ENCODE assay signal across 8 cellular contexts in genomic region chr9:136482793-136483588, GRCh38. TPM values are rescaled to one million over a fixed set of nuclear protein-coding genes. Genes with fewer than 3 reads are reported as not detected.
DNase-seq lines count a peak whose midpoint lies in the region; ATAC-seq, FAIRE-seq and TF ChIP-seq lines count a peak whose summit lies in the region.

Gene SEC16A (minus strand): TSS chr9:136483040. CDS start chr9:136477615, 5,425 bp downstream.

- ATAC-seq in GM19438 (IDR thresholded peaks at IDR 0.05; ENCODE audit: low read depth, unreplicated experiment) (peak; percentile 44), HG03571 (IDR thresholded peaks at IDR 0.05; ENCODE audit: unreplicated experiment) (peak; percentile 51), HepG2 (peak; percentile 43)

- TF ChIP-seq EP300 in HepG2 (IDR thresholded peaks at IDR 0.05; ENCODE audit: low read depth in 2 of 2, low read length in 2 of 2), result 0 out of 4 replicates have a peak, but pooled peaks of 1 of the 2 experiments have one; percentile 15
- TF ChIP-seq EP300 in HepG2 (CRISPR knock-in tag; IDR thresholded peaks at IDR 0.05; ENCODE audit: borderline replicate concordance), result no peak

- peak within 1 kb of the TSS; percentile 97 to 99 (median 99) for H3K27ac Mint-ChIP-seq in CD14-positive monocyte

- H3K27ac ChIP-seq in HepG2 (ENCODE audit: extremely low read length, insufficient read depth, low read length), result peak within 1 kb of the TSS; percentile 100

- BruUV-seq in HepG2 (replicated peaks; lab: Mats Ljungman, UMichigan), result no TSS peak

- TF ChIP-seq CTCF in CD14-positive monocyte (IDR thresholded peaks at IDR 0.05) (no peak), HepG2 (CRISPR knock-in tag; IDR thresholded peaks at IDR 0.05) (no peak)

- H3K9ac ChIP-seq in HepG2 (ENCODE audit: insufficient read depth, low read depth, low read length), result peak within 1 kb of the TSS; percentile 99

- in situ Hi-C loops in HepG2 (cut with HindIII; ENCODE audit: extremely low pct_ligation_motif_present, low pct_unique_long_range_greater_than_20kb), result no loop called here

- POLR2A ChIA-PET in HepG2 (lab: Yijun Ruan, JAX), result interaction anchor here (0.6 to 3.5 kb wide), 2 partner anchors 73 to 143 kb away, joined by 3 to 25 read pairs; no protein-coding TSS in a partner anchor

- H3K4me1 Mint-ChIP-seq in CD14-positive monocyte, result peaks cover 15% of the 10 kb centered on the region

- intact Hi-C loops in CD14-positive monocyte (cut with micrococcal nuclease) (loop anchor here in 1 of 2 donors (2.0 to 10.0 kb wide), 3 partner anchors 118 to 308 kb away; partner anchors contain the start of genes DNLZ and TMEM141), HepG2 (cut with micrococcal nuclease; ENCODE audit: unreplicated experiment) (no loop called here)

- TF ChIP-seq POLR2A in HepG2 (IDR thresholded peaks at IDR 0.05; ENCODE audit: insufficient read depth in 1 of 2, low read depth in 2 of 2, low read length in 2 of 2), result peak in 1 of 2 experiments; percentile 82; a peak in 2 of 4 replicates

- peak; percentile 65 for TF ChIP-seq RAD21 in HepG2 (CRISPR knock-in tag; IDR thresholded peaks at IDR 0.05)

- H3K9me3 ChIP-seq in HepG2 (ENCODE audit: low read length), result no peaks in the 10 kb centered on the region

- H4K20me1 ChIP-seq in HepG2 (ENCODE audit: insufficient read depth, low read length), result peaks cover 40% of the 10 kb centered on the region

- peak within 1 kb of the TSS; percentile 79 to 98 (median 87) for H3K4me3 ChIP-seq in HepG2 (replicated peaks in 1 of 3; ENCODE audit: insufficient read depth in 1 of 3, low read depth in 2 of 3, low read length in 3 of 3)

- DNase-seq in CD14-positive monocyte (ENCODE audit: low spot score) (peak; percentile 100), NCI-H774 (lab: John Stamatoyannopoulos, UW) (peak; percentile 99), dermis blood vessel endothelial cell (peak; percentile 99), HepG2 (ENCODE audit: low spot score) (peak; percentile 89)
- peak; percentile 100 for DNase-seq in activated CD4-positive, alpha-beta T cell treated with anti-CD3 and anti-CD28 coated beads, Interleukin-2, amount 50 U/mL, for 4 hours
- peak; percentile 99 to 100 for DNase-seq in stimulated activated CD4-positive, alpha-beta T cell treated with anti-CD3 and anti-CD28 coated beads, Interleukin-2, amount 100 ng/mL, for 48 hours

- H3K4me3 Mint-ChIP-seq in CD14-positive monocyte, result peak within 1 kb of the TSS; percentile 92 to 96

- peaks cover 6 to 17% of the 10 kb centered on the region in 2 experiments; a peak in 4 of 5 replicates for H3K36me3 ChIP-seq in HepG2 (replicated peaks in 1 of 2; ENCODE audit: control insufficient read depth in 1 of 2, insufficient read depth in 2 of 2, low read length in 2 of 2)

- H3K27me3 Mint-ChIP-seq in CD14-positive monocyte (ENCODE audit: low read depth in 3 of 3), result peaks cover 0 to 7% (median 6%) of the 10 kb centered on the region in 3 donors

- no peak for FAIRE-seq in HepG2 (lab: Jason Lieb, UNC)

- no peak within 1 kb of the TSS for H2AFZ ChIP-seq in HepG2 (ENCODE audit: low read length)

- H3K27me3 ChIP-seq in HepG2 (ENCODE audit: control insufficient read depth in 1 of 2, insufficient read depth in 2 of 2, low read length in 2 of 2), result peaks cover 14 to 21% of the 10 kb centered on the region in 2 experiments; a peak in 3 of 5 replicates

- CTCF ChIA-PET in HepG2 (lab: Yijun Ruan, JAX; ENCODE audit: low intra/inter-chr PET ratio, low total read pairs), result no interaction called here

- H3K4me2 ChIP-seq in HepG2 (ENCODE audit: low read depth, low read length), result peak within 1 kb of the TSS; percentile 94

- peaks cover 42% of the 10 kb centered on the region for H3K4me1 ChIP-seq in HepG2 (ENCODE audit: insufficient read depth, low read length)

- 2% methylated on average over 49 of the region's 109 CpGs for WGBS in HepG2 (ENCODE audit: low lambda C conversion rate)

- H3K9me3 Mint-ChIP-seq in CD14-positive monocyte, result no peaks in the 10 kb centered on the region

- H3K36me3 Mint-ChIP-seq in CD14-positive monocyte, result peaks cover 11 to 23% of the 10 kb centered on the region in 2 donors

- peaks cover 39% of the 10 kb centered on the region for H3K79me2 ChIP-seq in HepG2 (ENCODE audit: insufficient read depth, low read length)

TF ChIP-seq in HepG2, 621 proteins besides CTCF, POLR2A, EP300 and RAD21 (continues in another document):
- TF ChIP-seq REST (IDR thresholded peaks at IDR 0.05; ENCODE audit: borderline replicate concordance in 1 of 2, low read depth in 1 of 2, low read length in 2 of 2) (peak in 1 of 2 experiments; percentile 19; a peak in 1 of 4 replicates), ZNF687 (CRISPR knock-in tag; IDR thresholded peaks at IDR 0.05) (peak; percentile 53)

RNA-seq across cellular contexts. Expression of gene SEC16A, which starts in this region (rescaled TPM):
- polyA plus RNA-seq in CD14-positive monocyte, result 10 to 100 TPM; 11.1 to 19.1 TPM
- total RNA-seq in dermis blood vessel endothelial cell, result 20.8 and 43.8 TPM in 2 replicates
- total RNA-seq in HepG2 (2016; rRNA removed; fragmentation: Illumina TruSeq; extraction: Trizol), result 15.9 and 27.7 TPM in 2 replicates
- 3.9 TPM in 2 replicates for total RNA-seq in HepG2 (2016; cell fraction: cytosol; rRNA removed; fragmentation: Illumina TruSeq; extraction: Trizol; ENCODE audit: low read depth)
- total RNA-seq in HepG2 (2016; cell fraction: insoluble cytoplasmic fraction; rRNA removed; fragmentation: Illumina TruSeq; extraction: Trizol), result 15.7 and 21.0 TPM in 2 replicates
- 12.2 and 12.3 TPM in 2 replicates for total RNA-seq in HepG2 (2016; cell fraction: membrane; rRNA removed; fragmentation: Illumina TruSeq; extraction: Trizol)
- total RNA-seq in HepG2 (2016; cell fraction: nucleus; rRNA removed; fragmentation: Illumina TruSeq; extraction: Trizol), result 25.4 and 28.9 TPM in 2 replicates
- polyA plus RNA-seq in HepG2 (2011; rRNA removed), result 17.9 and 18.9 TPM in 2 replicates
- polyA plus RNA-seq in HepG2 (2011; cell fraction: cytosol; rRNA removed), result 12.7 and 13.2 TPM in 2 replicates
- polyA plus RNA-seq in HepG2 (2011; cell fraction: nucleus; rRNA removed), result 71.0 and 81.7 TPM in 2 replicates
- 26.1 and 28.5 TPM in 2 replicates for polyA plus RNA-seq in HepG2 (2012)
- polyA plus RNA-seq in HepG2 (2016; cell fraction: cytosol; fragmentation: Illumina TruSeq; extraction: Trizol; ENCODE audit: low read depth), result 2.6 and 3.4 TPM in 2 replicates
- 29.5 and 38.6 TPM in 2 replicates for polyA plus RNA-seq in HepG2 (2016; cell fraction: insoluble cytoplasmic fraction; fragmentation: Illumina TruSeq; extraction: Trizol; ENCODE audit: low read depth)
- polyA plus RNA-seq in HepG2 (2016; cell fraction: membrane; fragmentation: Illumina TruSeq; extraction: Trizol; ENCODE audit: low read depth), result 7.1 and 8.4 TPM in 2 replicates
- polyA plus RNA-seq in HepG2 (2016; cell fraction: nucleus; fragmentation: Illumina TruSeq; extraction: Trizol; ENCODE audit: insufficient read depth, low read depth), result 72.9 and 74.4 TPM in 2 replicates
- 29.0 and 33.5 TPM in 2 replicates for polyA minus RNA-seq in HepG2 (2011; rRNA and poly(A)+ RNA removed; ENCODE audit: low replicate concordance)
- polyA minus RNA-seq in HepG2 (2011; cell fraction: cytosol; rRNA and poly(A)+ RNA removed), result 27.1 and 28.7 TPM in 2 replicates
- polyA minus RNA-seq in HepG2 (2011; cell fraction: nucleus; rRNA and poly(A)+ RNA removed), result 24.8 and 24.9 TPM in 2 replicates

Comparison
In these comparisons a context has a peak if more than half of its experiments do, and no peak if none do; other contexts are left out.
1. Peak in every context shown above with its lines: DNase-seq, ATAC-seq, H3K4me3 ChIP-seq and H3K27ac ChIP-seq.